In the genomic region with DNA sequence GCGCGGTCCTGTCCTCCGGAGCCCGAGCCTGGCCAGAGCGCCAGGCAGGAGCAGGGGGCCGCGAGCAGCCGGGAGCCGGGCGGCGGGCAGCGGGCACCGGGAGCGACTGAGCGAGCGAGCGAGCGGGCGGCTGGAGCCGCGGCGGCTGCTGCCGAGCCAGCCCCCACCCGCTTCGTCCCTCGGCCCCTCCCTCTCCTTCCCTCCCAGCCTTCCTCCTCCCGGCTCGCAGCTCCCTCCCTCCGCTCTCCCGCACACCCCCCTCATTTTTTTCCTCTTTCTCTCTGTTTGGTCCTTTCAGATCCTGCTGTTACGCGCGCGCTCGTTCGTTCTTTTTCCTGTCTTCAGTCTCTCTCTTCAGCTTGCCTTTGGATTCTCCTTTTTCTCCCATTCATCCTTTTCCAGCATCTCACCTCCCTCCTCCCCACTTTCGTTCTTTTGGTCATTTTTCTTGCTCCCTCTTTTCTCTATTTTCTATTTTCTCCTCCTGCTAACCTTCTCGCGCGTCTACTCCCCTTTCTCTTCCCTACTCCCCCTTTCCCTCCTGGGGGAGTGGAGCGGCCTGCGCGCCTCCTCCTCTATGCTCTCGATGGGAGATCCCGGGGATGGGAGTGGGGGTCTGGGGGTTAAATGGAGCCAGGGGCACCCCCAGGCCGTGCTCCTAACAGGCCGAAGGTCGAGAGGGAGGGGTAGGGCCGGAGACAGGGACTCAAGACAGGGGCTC, we compare ENCODE assay signal across 9 cellular contexts. TPM values are rescaled to one million over a fixed set of nuclear protein-coding genes. Genes with fewer than 3 reads are reported as not detected.
DNase-seq lines count a peak whose midpoint lies in the region; ATAC-seq and TF ChIP-seq lines count a peak whose summit lies in the region.
"Had no signal": no experiment of that assay in that cellular context is flagged by ENCODE, and none has a peak within 500 bp of the region (broad histone marks: within the 10 kb centered on the region; RNA-seq: fewer than 3 reads in every experiment).

Gene MEGF11, minus strand, starts transcription at position 108 of the 721 bp plus-strand sequence. CDS start 125,347 bp downstream, outside the sequence.

- TF ChIP-seq CTCF in astrocyte of the cerebellum (IDR thresholded peaks at IDR 0.05; ENCODE audit: low read depth, low read length, missing control alignments) (no peak), sigmoid colon (IDR thresholded peaks at IDR 0.05) (no peak)

- WGBS in sigmoid colon, 2 donors, result 1% methylated on average over 49 of the region's 49 CpGs

- H3K27ac ChIP-seq in sigmoid colon, result no peak within 1 kb of the TSS
- H3K27ac ChIP-seq: 22Rv1 had no signal

- no peaks in the 10 kb centered on the region for H3K9me3 ChIP-seq in sigmoid colon

- DNase-seq in DMS 273 (lab: John Stamatoyannopoulos, UW; ENCODE audit: unreplicated experiment) (peak; percentile 68), DMS 273 treated with DMSO at 0.1 percent for 48 hours (lab: John Stamatoyannopoulos, UW) (no peak), NCI-H1436 treated with DMSO at 0.1 percent for 48 hours (lab: John Stamatoyannopoulos, UW) (peak; percentile 27), astrocyte of the cerebellum (ENCODE audit: low read depth) (no peak), sigmoid colon (no peak), SIG-M5 (lab: John Stamatoyannopoulos, UW) (no peak)

- peaks cover 0 to 31% (median 29%) of the 10 kb centered on the region in 4 donors for H3K4me1 ChIP-seq in sigmoid colon

- no peak for TF ChIP-seq POLR2A in sigmoid colon (IDR thresholded peaks at IDR 0.05)

- H3K36me3 ChIP-seq in sigmoid colon, result no peaks in the 10 kb centered on the region

- TF ChIP-seq EP300 in sigmoid colon (IDR thresholded peaks at IDR 0.05), result no peak

- intact Hi-C loops in sigmoid colon (cut with DNase I), result loop anchor here (5.0 kb wide), 1 partner anchor 33 kb away; no protein-coding TSS in a partner anchor

- peaks cover 24 to 91% (median 59%) of the 10 kb centered on the region in 3 donors for H3K27me3 ChIP-seq in sigmoid colon

- peak within 1 kb of the TSS; percentile 37 for H3K4me3 ChIP-seq in astrocyte of the cerebellum (ENCODE audit: low read depth, low read length)
- peak within 1 kb of the TSS; percentile 49 for H3K4me3 ChIP-seq in iPS-11a (ENCODE audit: low read depth, low read length)
- peak within 1 kb of the TSS; percentile 15 to 59 (median 47) for H3K4me3 ChIP-seq in sigmoid colon

- in situ Hi-C loops in astrocyte of the cerebellum (cut with HindIII; ENCODE audit: low sequenced_read_pairs), result no loop called here

- no peak for ATAC-seq in HG02610 (IDR thresholded peaks at IDR 0.05; ENCODE audit: unreplicated experiment)

RNA-seq across cellular contexts. Expression of gene MEGF11, which starts in this region (rescaled TPM):
- total RNA-seq in sigmoid colon, result not detected
- polyA plus RNA-seq in sigmoid colon, result under 1 TPM in 1 of 3 donors, not detected in 2; 0.04 TPM

Comparison
In these comparisons a context has a peak if more than half of its experiments do, and no peak if none do; other contexts are left out.
1. DNase-seq: peak in DMS 273 (single experiment) and NCI-H1436 treated with DMSO at 0.1 percent for 48 hours (single experiment); none in DMS 273 treated with DMSO at 0.1 percent for 48 hours (single experiment), astrocyte of the cerebellum (single experiment), sigmoid colon (single experiment) and SIG-M5 (single experiment).
2. Peak in every context shown above with its lines, with median percentiles within 50 percentile points of each other: H3K4me3 ChIP-seq.